Comparison of ENCODE assay signal across 9 cellular contexts in the genomic region with DNA sequence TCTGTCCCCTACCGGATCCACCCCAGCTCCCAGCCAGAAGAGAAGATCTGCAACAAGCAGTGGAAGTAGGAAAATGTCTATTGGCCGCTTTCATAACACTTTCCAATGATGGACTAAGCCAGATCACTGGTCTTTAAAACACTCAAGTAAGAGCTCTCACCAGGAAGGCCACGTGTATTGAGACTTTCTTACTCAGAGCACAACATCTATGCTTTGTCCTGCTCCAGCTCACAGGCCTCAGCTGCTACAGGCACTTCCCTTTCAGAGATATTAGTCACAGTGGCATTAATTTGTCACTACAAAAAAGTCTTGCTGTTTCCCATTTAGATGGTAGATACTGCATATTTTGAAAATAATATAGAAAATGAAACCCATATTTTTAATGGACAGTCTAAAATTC.
DNase-seq lines count a peak whose midpoint lies in the region; ATAC-seq, FAIRE-seq and TF ChIP-seq lines count a peak whose summit lies in the region.
"Had no signal": no experiment of that assay in that cellular context is flagged by ENCODE, and none has a peak within 500 bp of the region (broad histone marks: within the 10 kb centered on the region; RNA-seq: fewer than 3 reads in every experiment).

No MANE protein-coding gene starts in this region.

- CTCF ChIA-PET in T-cell (lab: Charles Lee) = no interaction called here

- no peaks in the 10 kb centered on the region for H3K27me3 Mint-ChIP-seq in T-cell
- H3K27me3 Mint-ChIP-seq: natural killer cell treated with Interleukin-12 subunit alpha and Interleukin-12 subunit beta and Interleukin-15 and Interleukin-18, amount 100 ng/mL, for 72 hours had no signal

- H3K4me3 Mint-ChIP-seq in T-cell = no peak overlapping the region
- H3K4me3 Mint-ChIP-seq: natural killer cell treated with Interleukin-12 subunit alpha and Interleukin-12 subunit beta and Interleukin-15 and Interleukin-18, amount 100 ng/mL, for 72 hours had no signal

- FAIRE-seq in GM12891 (lab: Jason Lieb, UNC) = peak; percentile 38

- peaks cover 0 to 4% (median 0%) of the 10 kb centered on the region in 3 donors for H3K4me1 Mint-ChIP-seq in T-cell

- H3K9me3 Mint-ChIP-seq in T-cell = no peaks in the 10 kb centered on the region
- H3K9me3 Mint-ChIP-seq: natural killer cell treated with Interleukin-12 subunit alpha and Interleukin-12 subunit beta and Interleukin-15 and Interleukin-18, amount 100 ng/mL, for 72 hours had no signal

- H3K36me3 Mint-ChIP-seq in T-cell = peaks cover 46% of the 10 kb centered on the region

- peak; percentile 93 for ATAC-seq in GM21423 (IDR thresholded peaks at IDR 0.05; ENCODE audit: unreplicated experiment)
- peak; percentile 95 for ATAC-seq in HG03378 (IDR thresholded peaks at IDR 0.05; ENCODE audit: unreplicated experiment)
- peak; percentile 94 for ATAC-seq in esophagus mucosa
- ATAC-seq in T-cell (replicated peaks in 1 of 4) = no peak
- no peak for ATAC-seq in GM19324 (IDR thresholded peaks at IDR 0.05; ENCODE audit: low FRiP score, unreplicated experiment)

- POLR2A ChIA-PET in T-cell (lab: Charles Lee) = no interaction called here

- DNase-seq in GM12891 (ENCODE audit: insufficient read length, low spot score) (no peak), amniotic stem cell (lab: John Stamatoyannopoulos, UW) (no peak), T-cell (no peak), NCI-H446 treated with DMSO at 0.1 percent for 48 hours (lab: John Stamatoyannopoulos, UW) (no peak)

- no peak overlapping the region for H3K27ac Mint-ChIP-seq in T-cell
- H3K27ac Mint-ChIP-seq: natural killer cell treated with Interleukin-12 subunit alpha and Interleukin-12 subunit beta and Interleukin-15 and Interleukin-18, amount 100 ng/mL, for 72 hours had no signal

- TF ChIP-seq POLR2A in GM12891 (IDR thresholded peaks at IDR 0.05; ENCODE audit: low read depth, low read length) = no peak

TF ChIP-seq in GM12891, 5 proteins besides CTCF, POLR2A, EP300 and RAD21:
- no peak for TF ChIP-seq POU2F2 (IDR thresholded peaks at IDR 0.05; ENCODE audit: low read depth, low read length)
- TF ChIP-seq TAF1 (IDR thresholded peaks at IDR 0.05; ENCODE audit: low read depth, low read length) = no peak
- peak; percentile 55 for TF ChIP-seq SPI1 (IDR thresholded peaks at IDR 0.05; ENCODE audit: low read depth, low read length)
- no peak for TF ChIP-seq POLR2AphosphoS5 (IDR thresholded peaks at IDR 0.05; ENCODE audit: low read depth, low read length)

Comparison
In these comparisons a context has a peak if more than half of its experiments do, and no peak if none do; other contexts are left out.
1. ATAC-seq: peak in GM21423 (single experiment), HG03378 (single experiment) and esophagus mucosa (single experiment); none in T-cell (0 of 4) and GM19324 (single experiment).